8 cellular contexts compared by ENCODE assay signal in genomic region chr7:1169409-1170368, GRCh38. TPM values are rescaled to one million over a fixed set of nuclear protein-coding genes. Genes with fewer than 3 reads are reported as not detected.
DNase-seq lines count a peak whose midpoint lies in the region; ATAC-seq and TF ChIP-seq lines count a peak whose summit lies in the region.

No MANE protein-coding gene starts in this region.

- no peak overlapping the region for H3K4me3 Mint-ChIP-seq in activated T-cell treated with anti-CD3 and anti-CD28 coated beads, Interleukin-2, amount 50 U/mL, for 4 hours
- H3K4me3 Mint-ChIP-seq in neural progenitor cell = no peak overlapping the region

- H3K27ac Mint-ChIP-seq in neural progenitor cell = no peak overlapping the region

- peak; percentile 90 for ATAC-seq in HG02885 (IDR thresholded peaks at IDR 0.05; ENCODE audit: poor library complexity, unreplicated experiment)
- peak; percentile 99 for ATAC-seq in activated T-cell treated with anti-CD3 and anti-CD28 coated beads, Interleukin-2, amount 50 U/mL, for 4 hours

- peak; percentile 93 for TF ChIP-seq CTCF in GM12873 (IDR thresholded peaks at IDR 0.05; ENCODE audit: insufficient read depth, low read depth, low read length, missing control alignments)
- TF ChIP-seq CTCF in OCI-LY7 (conservative IDR thresholded peaks at IDR 0.05; ENCODE audit: low read length) = peak; percentile 72
- peak; percentile 80 for TF ChIP-seq CTCF in fibroblast of mammary gland (conservative IDR thresholded peaks at IDR 0.05; ENCODE audit: control insufficient read depth, insufficient read depth, low read depth, low read length)
- TF ChIP-seq CTCF in neural progenitor cell (IDR thresholded peaks at IDR 0.05) = peak; percentile 62

- POLR2A ChIA-PET in OCI-LY7 (lab: Charles Lee) = no interaction called here

- no peaks in the 10 kb centered on the region for H3K9me2 ChIP-seq in OCI-LY7 (ENCODE audit: insufficient read depth, low read length)

- H3K9me3 Mint-ChIP-seq in activated T-cell treated with anti-CD3 and anti-CD28 coated beads, Interleukin-2, amount 50 U/mL, for 4 hours = no peaks in the 10 kb centered on the region
- no peaks in the 10 kb centered on the region for H3K9me3 Mint-ChIP-seq in neural progenitor cell

- peaks cover 5% of the 10 kb centered on the region for H3K4me1 ChIP-seq in OCI-LY7 (ENCODE audit: insufficient read depth, low read length, poor library complexity, severe bottlenecking)
- no peaks in the 10 kb centered on the region for H3K4me1 ChIP-seq in neural progenitor cell
- H3K4me1 ChIP-seq in stomach smooth muscle (ENCODE audit: control insufficient read depth, insufficient read depth, low read length) = no peaks in the 10 kb centered on the region

- H3K9ac ChIP-seq in neural progenitor cell (no peak overlapping the region), stomach smooth muscle (ENCODE audit: low read length in 2 of 2) (no peak overlapping the region)

- H3K79me2 ChIP-seq in OCI-LY7 (ENCODE audit: insufficient read depth, low read depth, low read length) (no peaks in the 10 kb centered on the region), neural progenitor cell (ENCODE audit: low read depth) (no peaks in the 10 kb centered on the region)

- no peaks in the 10 kb centered on the region for H3K27me3 Mint-ChIP-seq in activated T-cell treated with anti-CD3 and anti-CD28 coated beads, Interleukin-2, amount 50 U/mL, for 4 hours (ENCODE audit: low read depth)
- H3K27me3 Mint-ChIP-seq in neural progenitor cell (ENCODE audit: insufficient read depth, low read depth) = peaks cover 2% of the 10 kb centered on the region

- intact Hi-C loops in OCI-LY7 (cut with micrococcal nuclease; ENCODE audit: unreplicated experiment) = no loop called here

- BruUV-seq in OCI-LY7 (replicated peaks; lab: Mats Ljungman, UMichigan) = no TSS peak

- H2AFZ ChIP-seq in OCI-LY7 (ENCODE audit: low read length) (peak overlapping the region; percentile 53; the same call in 1 of the 2 replicates), neural progenitor cell (replicated peaks) (peak overlapping the region; percentile 68)

- H4K20me1 ChIP-seq in OCI-LY7 (ENCODE audit: insufficient read depth, low read length) = no peaks in the 10 kb centered on the region
- H4K20me1 ChIP-seq in neural progenitor cell (ENCODE audit: low read depth) = no peaks in the 10 kb centered on the region

- H3K27me3 ChIP-seq in neural progenitor cell (no peaks in the 10 kb centered on the region), stomach smooth muscle (ENCODE audit: control insufficient read depth in 1 of 2, insufficient read depth in 2 of 2, low read length in 2 of 2) (peaks cover 0 to 2% of the 10 kb centered on the region in 2 donors)

- CTCF ChIA-PET in OCI-LY7 (lab: Charles Lee; ENCODE audit: unreplicated experiment) = no interaction called here

- no peak overlapping the region for H3K4me3 ChIP-seq in OCI-LY7 (ENCODE audit: low read depth, low read length, poor library complexity, severe bottlenecking)
- peak overlapping the region; percentile 67 for H3K4me3 ChIP-seq in fibroblast of mammary gland (ENCODE audit: control insufficient read depth, low read depth, low read length)
- no peak overlapping the region for H3K4me3 ChIP-seq in neural progenitor cell
- H3K4me3 ChIP-seq in stomach smooth muscle (ENCODE audit: low read length in 2 of 2) = peak overlapping the region; percentile 29 to 47

- H3F3A ChIP-seq in neural progenitor cell (ENCODE audit: low read depth) = no peaks in the 10 kb centered on the region

- H3K36me3 Mint-ChIP-seq in activated T-cell treated with anti-CD3 and anti-CD28 coated beads, Interleukin-2, amount 50 U/mL, for 4 hours (ENCODE audit: insufficient read depth) = no peaks in the 10 kb centered on the region
- no peaks in the 10 kb centered on the region for H3K36me3 Mint-ChIP-seq in neural progenitor cell

- peaks cover 3% of the 10 kb centered on the region for H3K4me1 Mint-ChIP-seq in activated T-cell treated with anti-CD3 and anti-CD28 coated beads, Interleukin-2, amount 50 U/mL, for 4 hours (ENCODE audit: low read depth)
- H3K4me1 Mint-ChIP-seq in neural progenitor cell = no peaks in the 10 kb centered on the region

- H3K9me3 ChIP-seq in OCI-LY7 (ENCODE audit: low read length) (peaks cover 6% of the 10 kb centered on the region; the same call in 1 of the 2 replicates), neural progenitor cell (ENCODE audit: low read depth) (no peaks in the 10 kb centered on the region), stomach smooth muscle (ENCODE audit: control insufficient read depth in 2 of 2, low read length in 2 of 2) (no peaks in the 10 kb centered on the region)

- peak overlapping the region; percentile 14; the same call in 1 of the 2 replicates for H3K4me2 ChIP-seq in OCI-LY7 (ENCODE audit: low read length)
- H3K4me2 ChIP-seq in neural progenitor cell = no peak overlapping the region

- H3K27ac ChIP-seq in OCI-LY7 (ENCODE audit: low read depth, low read length, poor library complexity, severe bottlenecking) = no peak overlapping the region
- no peak overlapping the region for H3K27ac ChIP-seq in neural progenitor cell
- H3K27ac ChIP-seq in stomach smooth muscle (ENCODE audit: low read length) = no peak overlapping the region

- H3K36me3 ChIP-seq in OCI-LY7 (ENCODE audit: insufficient read depth, low read length) (peaks cover 3% of the 10 kb centered on the region; the same call in 1 of the 2 replicates), neural progenitor cell (no peaks in the 10 kb centered on the region), stomach smooth muscle (ENCODE audit: control insufficient read depth in 2 of 2, insufficient read depth in 2 of 2, low read length in 2 of 2) (peaks cover 2 to 4% of the 10 kb centered on the region in 2 donors)

- DNase-seq in OCI-LY7 (ENCODE audit: low spot score) = peak; percentile 66
- DNase-seq in activated T-cell treated with anti-CD3 and anti-CD28 coated beads, Interleukin-2, amount 50 U/mL, for 4 hours = peak; percentile 94
- DNase-seq in fibroblast of mammary gland (ENCODE audit: low read depth) = peak; percentile 74
- DNase-seq in neural progenitor cell (ENCODE audit: low spot score) = peak; percentile 75
- no peak for DNase-seq in middle frontal gyrus (ENCODE audit: extremely low spot score, low spot score)

RNA-seq across cellular contexts. Expression of gene ZFAND2A, which starts 9.7 kb away (rescaled TPM):
- total RNA-seq in OCI-LY7 (2014; rRNA removed; shearing (Covaris generic)) = 20.2 and 22.9 TPM in 2 replicates
- 20.4 and 24.8 TPM in 2 replicates for total RNA-seq in OCI-LY7 (2022)
- total RNA-seq in activated T-cell treated with anti-CD3 and anti-CD28 coated beads, Interleukin-2, amount 50 U/mL, for 4 hours = 10 to 100 TPM; 19.3 to 25.0 (median 22.3) TPM
- total RNA-seq in neural progenitor cell (ENCODE audit: low replicate concordance) = 9.0 and 13.3 TPM in 2 replicates

Comparison
In these comparisons a context has a peak if more than half of its experiments do, and no peak if none do; other contexts are left out.
1. H3K4me3 ChIP-seq: peak in fibroblast of mammary gland (single experiment) and stomach smooth muscle (2 of 2); none in OCI-LY7 (single experiment) and neural progenitor cell (single experiment).
2. Peak in every context shown above with its lines, with median percentiles within 50 percentile points of each other: CTCF ChIP-seq.